In genomic region chr6:37323568-37323967, GRCh38 we compare ENCODE assay signal across 12 cellular contexts. TPM values are rescaled to one million over a fixed set of nuclear protein-coding genes. Genes with fewer than 3 reads are reported as not detected.
DNase-seq lines count a peak whose midpoint lies in the region; ATAC-seq and TF ChIP-seq lines count a peak whose summit lies in the region.
"Had no signal": no experiment of that assay in that cellular context is flagged by ENCODE, and none has a peak within 500 bp of the region (broad histone marks: within the 10 kb centered on the region; RNA-seq: fewer than 3 reads in every experiment).

No MANE protein-coding gene starts in this region.

- no peaks in the 10 kb centered on the region for H3K4me1 ChIP-seq in ovary (ENCODE audit: insufficient read depth)

- WGBS in ovary, 3 donors, result 4 to 26% (median 11%) methylated on average over 3 of the region's 3 CpGs

- no peaks in the 10 kb centered on the region for H3K36me3 ChIP-seq in ovary

- no peak for TF ChIP-seq EP300 in ovary (IDR thresholded peaks at IDR 0.05)

- no peak for TF ChIP-seq POLR2A in ovary (IDR thresholded peaks at IDR 0.05)

- H3K9me3 ChIP-seq in ovary, result no peaks in the 10 kb centered on the region
- H3K9me3 ChIP-seq: Peyer's patch had no signal

- peak overlapping the region in 1 of 2 donors; percentile 14 for H3K27ac ChIP-seq in ovary
- H3K27ac ChIP-seq: HL-60 had no signal

- intact Hi-C loops in activated T-helper 1 cell treated with anti-CD3 and anti-CD28 coated beads, Interleukin-12 subunit alpha, Interleukin-12 subunit beta, Interleukin-2, Interleukin-4 antibody, amounts not matched to agents 30 ng/mL and 10 ng/mL and 1 ng/mL, durations not matched to agents 14 hours and 24 hours and 36 hours (cut with micrococcal nuclease), result loop anchor here (10.0 kb wide), 1 partner anchor 111 kb away; the partner anchor contains the start of gene CMTR1
- intact Hi-C loops in ovary (cut with DNase I), result loop anchor here in 1 of 4 donors (10.0 kb wide), 1 partner anchor 371 kb away; the partner anchor contains the start of gene MDGA1

- peaks cover 22% of the 10 kb centered on the region for H3K36me3 Mint-ChIP-seq in activated T-helper 1 cell treated with anti-CD3 and anti-CD28 coated beads, Interleukin-12 subunit alpha, Interleukin-12 subunit beta, Interleukin-2, Interleukin-4 antibody, amounts not matched to agents 30 ng/mL and 10 ng/mL and 1 ng/mL, durations not matched to agents 14 hours and 24 hours and 36 hours (ENCODE audit: low read depth)
- H3K36me3 Mint-ChIP-seq in type B pancreatic cell, result peaks cover 32% of the 10 kb centered on the region

- H3K4me3 Mint-ChIP-seq in activated T-helper 1 cell treated with anti-CD3 and anti-CD28 coated beads, Interleukin-12 subunit alpha, Interleukin-12 subunit beta, Interleukin-2, Interleukin-4 antibody, amounts not matched to agents 30 ng/mL and 10 ng/mL and 1 ng/mL, durations not matched to agents 14 hours and 24 hours and 36 hours, result no peak overlapping the region
- no peak overlapping the region for H3K4me3 Mint-ChIP-seq in type B pancreatic cell
- H3K4me3 Mint-ChIP-seq: WTC11 had no signal

- peaks cover 19% of the 10 kb centered on the region for H3K4me1 Mint-ChIP-seq in activated T-helper 1 cell treated with anti-CD3 and anti-CD28 coated beads, Interleukin-12 subunit alpha, Interleukin-12 subunit beta, Interleukin-2, Interleukin-4 antibody, amounts not matched to agents 30 ng/mL and 10 ng/mL and 1 ng/mL, durations not matched to agents 14 hours and 24 hours and 36 hours (ENCODE audit: low read depth)
- H3K4me1 Mint-ChIP-seq in type B pancreatic cell (ENCODE audit: unreplicated experiment), result peaks cover 22% of the 10 kb centered on the region

- in situ Hi-C loops in KBM-7 (cut with MboI; ENCODE audit: low pct_unique_long_range_greater_than_20kb, low sequenced_read_pairs), result no loop called here

- peak overlapping the region; percentile 50 for H3K27ac Mint-ChIP-seq in activated T-helper 1 cell treated with anti-CD3 and anti-CD28 coated beads, Interleukin-12 subunit alpha, Interleukin-12 subunit beta, Interleukin-2, Interleukin-4 antibody, amounts not matched to agents 30 ng/mL and 10 ng/mL and 1 ng/mL, durations not matched to agents 14 hours and 24 hours and 36 hours
- no peak overlapping the region for H3K27ac Mint-ChIP-seq in type B pancreatic cell
- H3K27ac Mint-ChIP-seq: WTC11 had no signal

- no peaks in the 10 kb centered on the region for H3K27me3 ChIP-seq in ovary
- H3K27me3 ChIP-seq: Peyer's patch had no signal

- no peaks in the 10 kb centered on the region for H3K27me3 Mint-ChIP-seq in activated T-helper 1 cell treated with anti-CD3 and anti-CD28 coated beads, Interleukin-12 subunit alpha, Interleukin-12 subunit beta, Interleukin-2, Interleukin-4 antibody, amounts not matched to agents 30 ng/mL and 10 ng/mL and 1 ng/mL, durations not matched to agents 14 hours and 24 hours and 36 hours (ENCODE audit: insufficient read depth)
- H3K27me3 Mint-ChIP-seq in type B pancreatic cell, result no peaks in the 10 kb centered on the region

- H3K4me3 ChIP-seq in ovary, result no peak overlapping the region
- H3K4me3 ChIP-seq: Peyer's patch had no signal

- TF ChIP-seq CTCF in ovary (IDR thresholded peaks at IDR 0.05), result no peak
- TF ChIP-seq CTCF in type B pancreatic cell (conservative IDR thresholded peaks at IDR 0.05), result no peak

- no peak for ATAC-seq in HG02642 (IDR thresholded peaks at IDR 0.05; ENCODE audit: poor library complexity, unreplicated experiment)
- ATAC-seq: WTC11 had no signal

- DNase-seq in COR-L47 (lab: John Stamatoyannopoulos, UW) (peak; percentile 47), LHCN-M2 (ENCODE audit: low read depth) (peak; percentile 17), islet precursor cell (peak; percentile 27), ovary (no peak), KBM-7 (no peak), type B pancreatic cell (ENCODE audit: extremely low spot score, unreplicated experiment) (no peak)
- no peak for DNase-seq in activated T-helper 1 cell treated with anti-CD3 and anti-CD28 coated beads, Interleukin-12 subunit alpha, Interleukin-12 subunit beta, Interleukin-2, Interleukin-4 antibody, amounts not matched to agents 30 ng/mL and 10 ng/mL and 1 ng/mL, durations not matched to agents 14 hours and 24 hours and 36 hours (ENCODE audit: low spot score)
- DNase-seq: NCI-H1436 had no signal

- no peaks in the 10 kb centered on the region for H3K9me3 Mint-ChIP-seq in activated T-helper 1 cell treated with anti-CD3 and anti-CD28 coated beads, Interleukin-12 subunit alpha, Interleukin-12 subunit beta, Interleukin-2, Interleukin-4 antibody, amounts not matched to agents 30 ng/mL and 10 ng/mL and 1 ng/mL, durations not matched to agents 14 hours and 24 hours and 36 hours
- no peaks in the 10 kb centered on the region for H3K9me3 Mint-ChIP-seq in type B pancreatic cell
- H3K9me3 Mint-ChIP-seq: WTC11 had no signal

RNA-seq across cellular contexts. Expression of gene RNF8, which starts 30.2 kb away (rescaled TPM):
- total RNA-seq in LHCN-M2 (2014; rRNA removed) (16.6 and 23.6 TPM in 2 replicates), ovary (10 to 100 TPM in 6 of 7 donors, 1 to 10 TPM in 1; 10.0 to 19.9 (median 17.6) TPM), type B pancreatic cell (ENCODE audit: low replicate concordance) (38.6 and 50.4 TPM in 2 replicates)
- 12.8 TPM for polyA plus RNA-seq in LHCN-M2 (2012)
- 30.0 and 34.2 TPM in 2 replicates for total RNA-seq in activated T-helper 1 cell treated with anti-CD3 and anti-CD28 coated beads, Interleukin-12 subunit alpha, Interleukin-12 subunit beta, Interleukin-2, Interleukin-4 antibody, amounts not matched to agents 30 ng/mL and 10 ng/mL and 1 ng/mL, durations not matched to agents 14 hours and 24 hours and 36 hours
- polyA plus RNA-seq in ovary, result 10 to 100 TPM; 15.3 to 27.1 TPM

Comparison
In these comparisons a context has a peak if more than half of its experiments do, and no peak if none do; other contexts are left out.
1. DNase-seq: peak in COR-L47 (single experiment), LHCN-M2 (single experiment) and islet precursor cell (single experiment); none in activated T-helper 1 cell treated with anti-CD3 and anti-CD28 coated beads, Interleukin-12 subunit alpha, Interleukin-12 subunit beta, Interleukin-2, Interleukin-4 antibody, amounts not matched to agents 30 ng/mL and 10 ng/mL and 1 ng/mL, durations not matched to agents 14 hours and 24 hours and 36 hours (single experiment), ovary (0 of 5), KBM-7 (single experiment) and type B pancreatic cell (single experiment).